8 cellular contexts compared by ENCODE assay signal in genomic region chr1:32695098-32695904, GRCh38. TPM values are rescaled to one million over a fixed set of nuclear protein-coding genes. Genes with fewer than 3 reads are reported as not detected.
DNase-seq lines count a peak whose midpoint lies in the region; ATAC-seq, FAIRE-seq and TF ChIP-seq lines count a peak whose summit lies in the region.
"Had no signal": no experiment of that assay in that cellular context is flagged by ENCODE, and none has a peak within 500 bp of the region (broad histone marks: within the 10 kb centered on the region; RNA-seq: fewer than 3 reads in every experiment).

No MANE protein-coding gene starts in this region.

- H3K4me1 ChIP-seq in kidney (ENCODE audit: control insufficient read depth in 1 of 2, insufficient read depth in 1 of 2, low read depth in 1 of 2, low read length in 2 of 2) (peaks cover 0 to 3% of the 10 kb centered on the region in 2 donors), tibial artery (peaks cover 0 to 52% (median 32%) of the 10 kb centered on the region in 4 donors)

- H3K9ac ChIP-seq in kidney (ENCODE audit: low read length in 2 of 2) = no peak overlapping the region

- no peaks in the 10 kb centered on the region for H3K36me3 ChIP-seq in kidney (ENCODE audit: control insufficient read depth in 1 of 2, insufficient read depth in 2 of 2, low read length in 2 of 2)
- peaks cover 5 to 13% (median 7%) of the 10 kb centered on the region in 3 donors for H3K36me3 ChIP-seq in tibial artery

- H3K27ac ChIP-seq in kidney (ENCODE audit: low read depth in 2 of 2, low read length in 2 of 2) (no peak overlapping the region), tibial artery (peak overlapping the region; percentile 67 to 79)

- TF ChIP-seq CTCF in astrocyte of the cerebellum (IDR thresholded peaks at IDR 0.05; ENCODE audit: low read depth, low read length, missing control alignments) = no peak
- no peak for TF ChIP-seq CTCF in kidney (IDR thresholded peaks at IDR 0.05; ENCODE audit: borderline replicate concordance, extremely low read depth, insufficient read depth)
- TF ChIP-seq CTCF in tibial artery (IDR thresholded peaks at IDR 0.05) = no peak

- no peak for FAIRE-seq in kidney (lab: Jason Lieb, UNC)
- FAIRE-seq: GM19239 had no signal

- no peak for ATAC-seq in HG03439 (IDR thresholded peaks at IDR 0.05; ENCODE audit: unreplicated experiment)

- H3K9me3 ChIP-seq in kidney (ENCODE audit: control insufficient read depth in 1 of 2, low read length in 2 of 2) (no peaks in the 10 kb centered on the region), tibial artery (no peaks in the 10 kb centered on the region)

- DNase-seq in KG1 (lab: John Stamatoyannopoulos, UW) (peak; percentile 24), astrocyte of the cerebellum (ENCODE audit: low read depth) (peak; percentile 71), kidney (peak; percentile 89), tibial artery (peak; percentile 83 to 86)
- DNase-seq in stimulated activated naive CD4-positive, alpha-beta T cell treated with Interleukin-2 at 50 U/mL for 16 hours (lab: John Stamatoyannopoulos, UW) = no peak
- no peak for DNase-seq in activated CD4-positive, CD25-positive, alpha-beta regulatory T cell (lab: John Stamatoyannopoulos, UW)

- no peak overlapping the region for H3K4me3 ChIP-seq in astrocyte of the cerebellum (ENCODE audit: low read depth, low read length)
- H3K4me3 ChIP-seq in kidney (ENCODE audit: low read length in 2 of 2) = no peak overlapping the region
- no peak overlapping the region for H3K4me3 ChIP-seq in tibial artery

- H3K27me3 ChIP-seq in tibial artery = no peaks in the 10 kb centered on the region

- in situ Hi-C loops in astrocyte of the cerebellum (cut with HindIII; ENCODE audit: low sequenced_read_pairs) = no loop called here

- intact Hi-C loops in kidney (cut with DNase I) (no loop called here), tibial artery (cut with DNase I; ENCODE audit: low total_unique reads) (no loop called here)

RNA-seq across cellular contexts. Expression of gene SYNC, which starts 7.3 kb away (rescaled TPM):
- 5.5 TPM for total RNA-seq in kidney
- 1.4 TPM for polyA plus RNA-seq in kidney (ENCODE audit: insufficient read depth, low read depth, low replicate concordance)

RNA-seq across cellular contexts. Expression of gene RBBP4, which starts 44.3 kb away (rescaled TPM):
- 177 TPM for total RNA-seq in kidney
- polyA plus RNA-seq in kidney (ENCODE audit: insufficient read depth, low read depth, low replicate concordance) = 49.5 TPM

RNA-seq across cellular contexts. Expression of gene ZBTB8OS, which starts 45.0 kb away (rescaled TPM):
- 39.0 TPM for total RNA-seq in kidney
- 62.3 TPM for polyA plus RNA-seq in kidney (ENCODE audit: insufficient read depth, low read depth, low replicate concordance)

Comparison
In these comparisons a context has a peak if more than half of its experiments do, and no peak if none do; other contexts are left out.
1. DNase-seq: peak in KG1 (single experiment), astrocyte of the cerebellum (single experiment), kidney (single experiment) and tibial artery (2 of 2); none in stimulated activated naive CD4-positive, alpha-beta T cell treated with Interleukin-2 at 50 U/mL for 16 hours (single experiment) and activated CD4-positive, CD25-positive, alpha-beta regulatory T cell (0 of 4).
2. H3K27ac ChIP-seq: peak in tibial artery (2 of 2); none in kidney (0 of 2).